ENCODE assay signal across 8 cellular contexts in genomic region chr22:36331912-36332622, GRCh38. TPM values are rescaled to one million over a fixed set of nuclear protein-coding genes. Genes with fewer than 3 reads are reported as not detected.
DNase-seq lines count a peak whose midpoint lies in the region; ATAC-seq and TF ChIP-seq lines count a peak whose summit lies in the region.

No MANE protein-coding gene starts in this region.

- H3K27ac Mint-ChIP-seq in CD4-positive, CD25-positive, alpha-beta regulatory T cell, result peak overlapping the region; percentile 94 to 100 (median 99)
- peak overlapping the region; percentile 99 for H3K27ac Mint-ChIP-seq in HFFc6

- peaks cover 56% of the 10 kb centered on the region for H3K36me3 Mint-ChIP-seq in CD4-positive, CD25-positive, alpha-beta regulatory T cell
- peaks cover 96% of the 10 kb centered on the region for H3K36me3 Mint-ChIP-seq in HFFc6 (ENCODE audit: low read depth)

- H3K4me1 ChIP-seq in CD4-positive, CD25-positive, alpha-beta regulatory T cell (ENCODE audit: control insufficient read depth, insufficient read depth, low read length, poor library complexity, severe bottlenecking), result peaks cover 87% of the 10 kb centered on the region
- H3K4me1 ChIP-seq in iPS-20b (ENCODE audit: insufficient read depth, low read length), result peaks cover 62% of the 10 kb centered on the region

- no peaks in the 10 kb centered on the region for H3K9me3 ChIP-seq in CD4-positive, CD25-positive, alpha-beta regulatory T cell (ENCODE audit: control insufficient read depth in 2 of 2, low read length in 2 of 2)
- H3K9me3 ChIP-seq in iPS-20b (ENCODE audit: insufficient read depth, low read depth, low read length), result no peaks in the 10 kb centered on the region

- H3K9me3 Mint-ChIP-seq in CD4-positive, CD25-positive, alpha-beta regulatory T cell, result no peaks in the 10 kb centered on the region
- peaks cover 23% of the 10 kb centered on the region for H3K9me3 Mint-ChIP-seq in HFFc6

- peak overlapping the region; percentile 92; the same call in 1 of the 2 replicates for H3K9ac ChIP-seq in iPS-20b (ENCODE audit: low read depth, low read length)

- H3K4me3 ChIP-seq in CD4-positive, CD25-positive, alpha-beta regulatory T cell (ENCODE audit: low read depth, low read length), result peak overlapping the region; percentile 58
- no peak overlapping the region for H3K4me3 ChIP-seq in iPS-20b (ENCODE audit: low read length)

- H3K27me3 ChIP-seq in CD4-positive, CD25-positive, alpha-beta regulatory T cell (ENCODE audit: control insufficient read depth, insufficient read depth, low read length), result no peaks in the 10 kb centered on the region
- no peaks in the 10 kb centered on the region for H3K27me3 ChIP-seq in iPS-20b (ENCODE audit: insufficient read depth, low read length)

- peak overlapping the region; percentile 93 for H3K27ac ChIP-seq in CD4-positive, CD25-positive, alpha-beta regulatory T cell (ENCODE audit: insufficient read depth, low read length, poor library complexity, severe bottlenecking)
- H3K27ac ChIP-seq in angular gyrus (ENCODE audit: low read depth, low read length) (peak overlapping the region; percentile 96), iPS-20b (ENCODE audit: low read length) (peak overlapping the region; percentile 44)

- peaks cover 69% of the 10 kb centered on the region for H3K36me3 ChIP-seq in CD4-positive, CD25-positive, alpha-beta regulatory T cell (ENCODE audit: control insufficient read depth, insufficient read depth, low read length)
- peaks cover 89% of the 10 kb centered on the region for H3K36me3 ChIP-seq in iPS-20b (ENCODE audit: insufficient read depth, low read depth, low read length)

- peaks cover 21 to 99% (median 87%) of the 10 kb centered on the region in 4 donors for H3K4me1 Mint-ChIP-seq in CD4-positive, CD25-positive, alpha-beta regulatory T cell
- peaks cover 100% of the 10 kb centered on the region for H3K4me1 Mint-ChIP-seq in HFFc6 (ENCODE audit: low read depth)

- ATAC-seq in CD4-positive, CD25-positive, alpha-beta regulatory T cell (ENCODE audit: low read depth in 2 of 2), result peak; percentile 26 to 28
- ATAC-seq in HG02852 (IDR thresholded peaks at IDR 0.05; ENCODE audit: unreplicated experiment), result no peak

- no peak; the same call in 1 of the 2 replicates for TF ChIP-seq CTCF in HFFc6 (IDR thresholded peaks at IDR 0.05)

- peaks cover 5% of the 10 kb centered on the region for H3K27me3 Mint-ChIP-seq in CD4-positive, CD25-positive, alpha-beta regulatory T cell
- H3K27me3 Mint-ChIP-seq in HFFc6 (ENCODE audit: insufficient read depth), result peaks cover 92% of the 10 kb centered on the region

- peak; percentile 46 to 88 (median 71) for DNase-seq in CD4-positive, CD25-positive, alpha-beta regulatory T cell
- DNase-seq in HFFc6 (no peak), SHP77 treated with DMSO at 0.1 percent for 48 hours (lab: John Stamatoyannopoulos, UW) (peak; percentile 25), ecto neural progenitor cell (ENCODE audit: low spot score) (no peak)
- peak; percentile 74 for DNase-seq in stimulated activated CD4-positive, alpha-beta T cell treated with anti-CD3 and anti-CD28 coated beads, Interleukin-15, amount 100 ng/mL, for 24 hours

- peak overlapping the region; percentile 82 to 96 (median 90) for H3K4me3 Mint-ChIP-seq in CD4-positive, CD25-positive, alpha-beta regulatory T cell
- H3K4me3 Mint-ChIP-seq in HFFc6, result peak overlapping the region; percentile 83

RNA-seq across cellular contexts. Expression of gene MYH9, which starts 55.7 kb away (rescaled TPM):
- 1,341 TPM for total RNA-seq in CD4-positive, CD25-positive, alpha-beta regulatory T cell
- polyA plus RNA-seq in CD4-positive, CD25-positive, alpha-beta regulatory T cell, result 10 to 100 TPM; 80.0 to 98.9 (median 93.4) TPM
- total RNA-seq in HFFc6 (2021; fragmentation: NEBNext Ultra II Directional; extraction: Animal tissue kit (Norgen Biotek cat#: 25700)), result 1,000 to 10,000 TPM in 2 of 6 experiments, 100 to 1,000 TPM in 4; 881 to 1,084 (median 937) TPM

Comparison
In these comparisons a context has a peak if more than half of its experiments do, and no peak if none do; other contexts are left out.
1. DNase-seq: peak in CD4-positive, CD25-positive, alpha-beta regulatory T cell (3 of 3), SHP77 treated with DMSO at 0.1 percent for 48 hours (single experiment) and stimulated activated CD4-positive, alpha-beta T cell treated with anti-CD3 and anti-CD28 coated beads, Interleukin-15, amount 100 ng/mL, for 24 hours (single experiment); none in HFFc6 (single experiment) and ecto neural progenitor cell (single experiment).
2. H3K27ac ChIP-seq: peak in every context shown above with its lines; median percentile 96 in angular gyrus; 93 in CD4-positive, CD25-positive, alpha-beta regulatory T cell; 44 in iPS-20b.